In the genomic region with DNA sequence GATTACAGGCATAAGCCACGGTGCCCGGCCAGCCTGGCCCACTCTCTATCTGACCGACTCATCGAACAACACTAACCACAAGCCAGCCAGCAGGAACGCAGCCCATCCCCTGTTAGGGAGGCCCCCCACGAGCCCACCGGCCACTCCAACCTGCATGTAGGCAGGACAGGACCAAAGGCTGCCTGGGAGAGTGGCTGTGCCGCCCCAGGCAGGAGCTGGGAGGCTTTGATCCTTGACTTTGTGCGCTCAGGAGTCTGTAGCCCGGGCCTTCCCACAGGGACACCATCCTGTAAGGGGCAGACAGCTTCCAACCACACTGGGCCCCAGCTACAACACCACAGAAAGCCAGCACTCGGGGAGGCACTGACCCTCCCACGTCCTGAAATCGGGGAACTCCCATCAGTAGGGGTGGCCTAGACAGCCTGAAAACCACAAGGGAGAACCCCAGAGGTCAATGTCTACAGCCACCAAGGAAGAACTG, we compare ENCODE assay signal across 19 cellular contexts. TPM values are rescaled to one million over a fixed set of nuclear protein-coding genes. Genes with fewer than 3 reads are reported as not detected.
DNase-seq lines count a peak whose midpoint lies in the region; ATAC-seq, FAIRE-seq and TF ChIP-seq lines count a peak whose summit lies in the region.
"Had no signal": no experiment of that assay in that cellular context is flagged by ENCODE, and none has a peak within 500 bp of the region (broad histone marks: within the 10 kb centered on the region; RNA-seq: fewer than 3 reads in every experiment).

No MANE protein-coding gene starts in this region.

- H3K9me3 ChIP-seq in right lobe of liver = no peaks in the 10 kb centered on the region
- H3K9me3 ChIP-seq in HepG2 (ENCODE audit: low read length) = no peaks in the 10 kb centered on the region
- no peaks in the 10 kb centered on the region for H3K9me3 ChIP-seq in upper lobe of right lung
- H3K9me3 ChIP-seq: testis had no signal

- H3K9me3 Mint-ChIP-seq in GM23338 = peaks cover 8% of the 10 kb centered on the region; the same call in 2 of the 3 replicates
- H3K9me3 Mint-ChIP-seq: activated naive CD8-positive, alpha-beta T cell treated with anti-CD3 and anti-CD28 coated beads, Interleukin-2, amount 50 U/mL, for 24 hours; activated T-cell treated with anti-CD3 and anti-CD28 coated beads, Interleukin-2, amount 50 U/mL, for 24 hours; central memory CD8-positive, alpha-beta T cell had no signal

- no peak for TF ChIP-seq CTCF in right lobe of liver (IDR thresholded peaks at IDR 0.05)
- no peak for TF ChIP-seq CTCF in HepG2 (CRISPR knock-in tag; IDR thresholded peaks at IDR 0.05)
- TF ChIP-seq CTCF in upper lobe of right lung (IDR thresholded peaks at IDR 0.05) = no peak
- TF ChIP-seq CTCF in GM23338 (conservative IDR thresholded peaks at IDR 0.05; ENCODE audit: low read depth in 2 of 2) = no peak

- no peaks in the 10 kb centered on the region for H3F3A ChIP-seq in GM23338 (replicated peaks; ENCODE audit: low read depth)

- TF ChIP-seq RAD21 in HepG2 (CRISPR knock-in tag; IDR thresholded peaks at IDR 0.05) = no peak

- ATAC-seq in right lobe of liver (no peak), HepG2 (no peak), HG02588 (IDR thresholded peaks at IDR 0.05; ENCODE audit: unreplicated experiment) (peak; percentile 88), HG03432 (IDR thresholded peaks at IDR 0.05; ENCODE audit: unreplicated experiment) (peak; percentile 76), upper lobe of right lung (no peak), GM23338 (no peak)
- ATAC-seq: activated naive CD8-positive, alpha-beta T cell treated with anti-CD3 and anti-CD28 coated beads, Interleukin-2, amount 50 U/mL, for 24 hours had no signal

- H3K27me3 ChIP-seq in right lobe of liver = no peaks in the 10 kb centered on the region
- H3K27me3 ChIP-seq in HepG2 (ENCODE audit: control insufficient read depth in 1 of 2, insufficient read depth in 2 of 2, low read length in 2 of 2) = peaks cover 4 to 45% of the 10 kb centered on the region in 2 experiments; a peak in 4 of 5 replicates
- no peaks in the 10 kb centered on the region for H3K27me3 ChIP-seq in upper lobe of right lung
- H3K27me3 ChIP-seq in GM23338 (ENCODE audit: insufficient read depth) = no peaks in the 10 kb centered on the region
- H3K27me3 ChIP-seq: testis had no signal

- POLR2A ChIA-PET in HepG2 (lab: Yijun Ruan, JAX) = no interaction called here

- no peak overlapping the region for H3K9ac ChIP-seq in HepG2 (ENCODE audit: insufficient read depth, low read depth, low read length)

- H2AFZ ChIP-seq in HepG2 (ENCODE audit: low read length) = no peak overlapping the region
- H2AFZ ChIP-seq in GM23338 = no peak overlapping the region; the same call in 1 of the 2 replicates

- TF ChIP-seq EP300 in HepG2 (IDR thresholded peaks at IDR 0.05; ENCODE audit: low read depth in 2 of 2, low read length in 2 of 2) (no peak), HepG2 (CRISPR knock-in tag; IDR thresholded peaks at IDR 0.05; ENCODE audit: borderline replicate concordance) (no peak)

- TF ChIP-seq POLR2A in right lobe of liver (IDR thresholded peaks at IDR 0.05) = no peak
- no peak for TF ChIP-seq POLR2A in HepG2 (IDR thresholded peaks at IDR 0.05; ENCODE audit: insufficient read depth in 1 of 2, low read depth in 2 of 2, low read length in 2 of 2)
- TF ChIP-seq POLR2A in GM12892 (IDR thresholded peaks at IDR 0.05; ENCODE audit: low read depth, low read length) = no peak

- H3K4me1 ChIP-seq in right lobe of liver (no peaks in the 10 kb centered on the region), HepG2 (ENCODE audit: insufficient read depth, low read length) (no peaks in the 10 kb centered on the region), upper lobe of right lung (no peaks in the 10 kb centered on the region), GM23338 (ENCODE audit: insufficient read depth) (peaks cover 13% of the 10 kb centered on the region)
- H3K4me1 ChIP-seq: testis had no signal

- no peak overlapping the region for H3K27ac ChIP-seq in right lobe of liver
- H3K27ac ChIP-seq in HepG2 (ENCODE audit: extremely low read length, insufficient read depth, low read length) = no peak overlapping the region
- no peak overlapping the region for H3K27ac ChIP-seq in upper lobe of right lung
- H3K27ac ChIP-seq in GM23338 (ENCODE audit: low read depth) = no peak overlapping the region
- H3K27ac ChIP-seq: testis had no signal

- no peaks in the 10 kb centered on the region for H3K9me2 ChIP-seq in GM23338 (ENCODE audit: insufficient read depth)

- H3K4me2 ChIP-seq in HepG2 (ENCODE audit: low read depth, low read length) (no peak overlapping the region), GM23338 (no peak overlapping the region)

- peaks cover 29% of the 10 kb centered on the region for H3K4me1 Mint-ChIP-seq in GM23338
- H3K4me1 Mint-ChIP-seq: activated naive CD8-positive, alpha-beta T cell treated with anti-CD3 and anti-CD28 coated beads, Interleukin-2, amount 50 U/mL, for 24 hours; central memory CD8-positive, alpha-beta T cell had no signal

- H4K20me1 ChIP-seq in HepG2 (ENCODE audit: insufficient read depth, low read length) (no peaks in the 10 kb centered on the region), GM23338 (replicated peaks; ENCODE audit: insufficient read depth) (no peaks in the 10 kb centered on the region)

- intact Hi-C loops in right lobe of liver (cut with DNase I) (no loop called here), HepG2 (cut with micrococcal nuclease; ENCODE audit: unreplicated experiment) (no loop called here), upper lobe of right lung (cut with DNase I) (no loop called here)

- no peak overlapping the region for H3K27ac Mint-ChIP-seq in GM23338
- H3K27ac Mint-ChIP-seq: activated naive CD8-positive, alpha-beta T cell treated with anti-CD3 and anti-CD28 coated beads, Interleukin-2, amount 50 U/mL, for 24 hours; activated T-cell treated with anti-CD3 and anti-CD28 coated beads, Interleukin-2, amount 50 U/mL, for 24 hours had no signal

- H3K27me3 Mint-ChIP-seq in GM23338 (ENCODE audit: insufficient read depth, low read depth, poor library complexity) = peaks cover 17% of the 10 kb centered on the region

- no peak for FAIRE-seq in HepG2 (lab: Jason Lieb, UNC)
- FAIRE-seq in GM12892 (lab: Jason Lieb, UNC) = no peak
- FAIRE-seq: G401.6 had no signal

- WGBS in right lobe of liver (ENCODE audit: insufficient coverage, low coverage, low lambda C conversion rate, missing lambda C conversion rate) = no CpG with 5 or more reads among the region's 13 CpGs
- WGBS in HepG2 (ENCODE audit: low lambda C conversion rate) = 21% methylated on average over 6 of the region's 13 CpGs

- in situ Hi-C loops in HepG2 (cut with HindIII; ENCODE audit: extremely low pct_ligation_motif_present, low pct_unique_long_range_greater_than_20kb) = no loop called here

- CTCF ChIA-PET in HepG2 (lab: Yijun Ruan, JAX; ENCODE audit: low intra/inter-chr PET ratio, low total read pairs) = no interaction called here

- H3K4me3 ChIP-seq in right lobe of liver (no peak overlapping the region), HepG2 (replicated peaks in 1 of 3; ENCODE audit: insufficient read depth in 1 of 3, low read depth in 2 of 3, low read length in 3 of 3) (no peak overlapping the region), upper lobe of right lung (no peak overlapping the region), GM23338 (no peak overlapping the region)
- H3K4me3 ChIP-seq: testis had no signal

- H3K36me3 ChIP-seq in right lobe of liver = no peaks in the 10 kb centered on the region
- no peaks in the 10 kb centered on the region for H3K36me3 ChIP-seq in HepG2 (replicated peaks in 1 of 2; ENCODE audit: control insufficient read depth in 1 of 2, insufficient read depth in 2 of 2, low read length in 2 of 2)
- H3K36me3 ChIP-seq in upper lobe of right lung = no peaks in the 10 kb centered on the region
- no peaks in the 10 kb centered on the region for H3K36me3 ChIP-seq in GM23338 (ENCODE audit: insufficient read depth)

- H3K79me2 ChIP-seq in HepG2 (ENCODE audit: insufficient read depth, low read length) (no peaks in the 10 kb centered on the region), GM23338 (replicated peaks; ENCODE audit: insufficient read depth) (no peaks in the 10 kb centered on the region)

- no TSS peak for BruUV-seq in HepG2 (replicated peaks; lab: Mats Ljungman, UMichigan)

- no peaks in the 10 kb centered on the region; the same call in 2 of the 3 replicates for H3K36me3 Mint-ChIP-seq in GM23338 (ENCODE audit: low read depth)

- DNase-seq in right lobe of liver (peak; percentile 5 to 29 (median 25)), HepG2 (ENCODE audit: low spot score) (no peak), upper lobe of right lung (peak; percentile 46), GM12892 (ENCODE audit: insufficient read length) (no peak), GM23338 (ENCODE audit: low spot score) (no peak), HPDE6-E6E7 (ENCODE audit: extremely low spot score) (no peak)
- DNase-seq: activated naive CD8-positive, alpha-beta T cell treated with anti-CD3 and anti-CD28 coated beads, Interleukin-2, amount 50 U/mL, for 24 hours; activated T-cell treated with anti-CD3 and anti-CD28 coated beads, Interleukin-2, amount 50 U/mL, for 24 hours; H7; kidney glomerular epithelial cell; NCI-H2029; NCI-H526; stimulated activated CD4-positive, alpha-beta T cell treated with anti-CD3 and anti-CD28 coated beads, Interleukin-15, amount 100 ng/mL, for 24 hours; testis had no signal

- H3K4me3 Mint-ChIP-seq in GM23338 = no peak overlapping the region
- H3K4me3 Mint-ChIP-seq: activated naive CD8-positive, alpha-beta T cell treated with anti-CD3 and anti-CD28 coated beads, Interleukin-2, amount 50 U/mL, for 24 hours; activated T-cell treated with anti-CD3 and anti-CD28 coated beads, Interleukin-2, amount 50 U/mL, for 24 hours; central memory CD8-positive, alpha-beta T cell had no signal

RNA-seq across cellular contexts. Expression of gene GRID1, which starts 29.4 kb away (rescaled TPM):
- total RNA-seq in right lobe of liver (1 to 10 TPM in 2 of 6 experiments, under 1 TPM in 4; 0.05 to 1.9 (median 0.81) TPM), HepG2 (2016; rRNA removed; fragmentation: Illumina TruSeq; extraction: Trizol) (not detected in 2 replicates), upper lobe of right lung (3.0 TPM)
- total RNA-seq in HepG2 (2016; cell fraction: cytosol; rRNA removed; fragmentation: Illumina TruSeq; extraction: Trizol; ENCODE audit: low read depth) = not detected in 2 replicates
- total RNA-seq in HepG2 (2016; cell fraction: insoluble cytoplasmic fraction; rRNA removed; fragmentation: Illumina TruSeq; extraction: Trizol) = not detected in 2 replicates
- not detected in 2 replicates for total RNA-seq in HepG2 (2016; cell fraction: membrane; rRNA removed; fragmentation: Illumina TruSeq; extraction: Trizol)
- not detected in 2 replicates for total RNA-seq in HepG2 (2016; cell fraction: nucleus; rRNA removed; fragmentation: Illumina TruSeq; extraction: Trizol)
- polyA plus RNA-seq in HepG2 (2011; rRNA removed) (0.03 and 0.05 TPM in 2 replicates), GM23338 (2016; fragmentation: Nextera tagmentation; extraction: Ambion mirVana) (0.09 and 0.15 TPM in 2 replicates)
- 0.01 and 0.03 TPM in 2 replicates for polyA plus RNA-seq in HepG2 (2011; cell fraction: cytosol; rRNA removed)
- polyA plus RNA-seq in HepG2 (2011; cell fraction: nucleus; rRNA removed) = not detected in 2 replicates
- not detected in 2 replicates for polyA plus RNA-seq in HepG2 (2012)
- not detected in 2 replicates for polyA plus RNA-seq in HepG2 (2016; cell fraction: cytosol; fragmentation: Illumina TruSeq; extraction: Trizol; ENCODE audit: low read depth)
- not detected in 2 replicates for polyA plus RNA-seq in HepG2 (2016; cell fraction: insoluble cytoplasmic fraction; fragmentation: Illumina TruSeq; extraction: Trizol; ENCODE audit: low read depth)
- not detected in 2 replicates for polyA plus RNA-seq in HepG2 (2016; cell fraction: membrane; fragmentation: Illumina TruSeq; extraction: Trizol; ENCODE audit: low read depth)
- polyA plus RNA-seq in HepG2 (2016; cell fraction: nucleus; fragmentation: Illumina TruSeq; extraction: Trizol; ENCODE audit: insufficient read depth, low read depth) = not detected in 2 replicates
- 5.3 TPM in 1 of 2 replicates, not detected in the other for polyA minus RNA-seq in HepG2 (2011; rRNA and poly(A)+ RNA removed; ENCODE audit: low replicate concordance)
- polyA minus RNA-seq in HepG2 (2011; cell fraction: cytosol; rRNA and poly(A)+ RNA removed) = not detected in 2 replicates
- 0.25 TPM in 1 of 2 replicates, not detected in the other for polyA minus RNA-seq in HepG2 (2011; cell fraction: nucleus; rRNA and poly(A)+ RNA removed)
- 0.06 TPM for polyA plus RNA-seq in GM12892 (2012; ENCODE audit: missing spikeins)
- total RNA-seq in GM23338 (2014; rRNA removed; shearing (Covaris generic)) = 0.14 and 0.82 TPM in 2 replicates
- total RNA-seq: T-helper 1 cell treated with Interleukin-12 subunit alpha and Interleukin-12 subunit beta and Interleukin-4 antibody, amounts not matched to agents 30 ng/mL and 1 ng/mL, for 36 hours had no signal

Comparison
In these comparisons a context has a peak if more than half of its experiments do, and no peak if none do; other contexts are left out.
1. DNase-seq: peak in right lobe of liver (3 of 3) and upper lobe of right lung (single experiment); none in HepG2 (single experiment), GM12892 (single experiment), GM23338 (single experiment) and HPDE6-E6E7 (single experiment).
2. ATAC-seq: peak in HG02588 (single experiment) and HG03432 (single experiment); none in right lobe of liver (0 of 4), HepG2 (single experiment), upper lobe of right lung (single experiment) and GM23338 (single experiment).